Comparison of ENCODE assay signal across 17 cellular contexts in the genomic region with DNA sequence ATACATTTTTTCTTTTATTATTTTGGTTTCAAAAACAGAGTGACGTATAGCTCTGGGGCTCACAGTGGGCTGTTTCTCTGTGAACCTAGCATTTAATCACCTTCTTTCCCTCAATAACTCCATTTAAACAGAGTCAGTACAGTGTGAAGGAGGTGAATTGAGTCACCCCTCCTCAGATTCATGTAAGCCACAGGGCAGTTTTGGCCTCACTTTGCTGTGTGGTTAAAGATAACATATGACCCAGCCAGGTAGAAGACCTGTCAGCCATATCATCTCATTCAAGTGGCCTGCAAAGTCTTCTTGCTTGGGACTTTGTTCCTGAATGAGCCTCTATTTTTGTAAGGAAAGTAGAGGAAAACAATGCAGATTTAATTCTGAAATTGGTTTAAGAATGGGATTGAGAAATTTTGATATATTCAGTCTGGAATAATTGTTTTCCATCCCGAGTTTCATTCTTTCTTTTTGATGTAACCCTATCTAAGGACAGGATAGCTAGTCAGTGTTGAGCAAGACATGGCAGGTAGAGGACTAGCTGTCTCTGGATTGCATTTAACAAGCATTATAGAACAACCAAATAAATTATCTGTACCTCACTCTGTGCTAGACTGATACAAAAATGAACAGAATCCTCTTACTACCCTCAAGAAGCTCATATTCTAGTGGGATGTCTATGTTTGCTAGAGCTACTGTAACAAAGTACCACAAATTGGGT. TPM values are rescaled to one million over a fixed set of nuclear protein-coding genes. Genes with fewer than 3 reads are reported as not detected.
DNase-seq lines count a peak whose midpoint lies in the region; ATAC-seq, FAIRE-seq and TF ChIP-seq lines count a peak whose summit lies in the region.
"Had no signal": no experiment of that assay in that cellular context is flagged by ENCODE, and none has a peak within 500 bp of the region (broad histone marks: within the 10 kb centered on the region; RNA-seq: fewer than 3 reads in every experiment).

No MANE protein-coding gene starts in this region.

- 0 out of 2 replicates have a peak, but pooled peaks cover 3% of the 10 kb centered on the region for H3K36me3 Mint-ChIP-seq in WTC11

- no peak for ATAC-seq in WTC11
- no peak for ATAC-seq in HG02852 (IDR thresholded peaks at IDR 0.05; ENCODE audit: unreplicated experiment)
- ATAC-seq in GM19395 (IDR thresholded peaks at IDR 0.05; ENCODE audit: unreplicated experiment), result no peak
- ATAC-seq: SK-N-SH treated with all-trans-retinoic acid at 6 μM for 48 hours had no signal

- TF ChIP-seq POLR2A in GM12891 (IDR thresholded peaks at IDR 0.05; ENCODE audit: low read depth, low read length), result no peak

- peak overlapping the region; percentile 67 for H3K27ac Mint-ChIP-seq in WTC11

- no peak overlapping the region for H3K4me3 Mint-ChIP-seq in WTC11

- H3K4me1 Mint-ChIP-seq in WTC11, result peaks cover 91% of the 10 kb centered on the region

- H3K9me3 Mint-ChIP-seq in WTC11, result no peaks in the 10 kb centered on the region

- H3K27me3 Mint-ChIP-seq in WTC11 (ENCODE audit: low read depth), result no peaks in the 10 kb centered on the region

- POLR2A ChIA-PET in WTC11 (lab: Charles Lee), result interaction anchor here (0.7 kb wide), 1 partner anchor 71 kb away, joined by 3 read pairs; no protein-coding TSS in a partner anchor

- DNase-seq in GM12891 (ENCODE audit: insufficient read length, low spot score) (no peak), WTC11 (ENCODE audit: low spot score) (no peak), kidney tubule cell (ENCODE audit: low spot score) (peak; percentile 41), renal cortical epithelial cell (ENCODE audit: low read depth) (peak; percentile 31), NCI-H1436 treated with DMSO at 0.1 percent for 48 hours (lab: John Stamatoyannopoulos, UW) (no peak), HUDEP-2 (lab: John Stamatoyannopoulos, UW; ENCODE audit: unreplicated experiment in 76 of 76) (no peak)
- DNase-seq: COR-L47, GOT3, IMR-90, NCI-H187 treated with DMSO at 0.1 percent for 48 hours, NCI-H2171, NCI-H446, NCI-H69, SHP77 treated with DMSO at 0.1 percent for 48 hours had no signal

- TF ChIP-seq CTCF in WTC11 (IDR thresholded peaks at IDR 0.05), result no peak

- peak; percentile 69 for FAIRE-seq in GM12891 (lab: Jason Lieb, UNC)

- CTCF ChIA-PET in WTC11 (lab: Charles Lee), result interaction anchor here (1.1 kb wide), 1 partner anchor 13 kb away, joined by 3 read pairs; a partner anchor contains a TSS

TF ChIP-seq in GM12891, 5 proteins besides CTCF, POLR2A, EP300 and RAD21:
- TF ChIP-seq POU2F2 (IDR thresholded peaks at IDR 0.05; ENCODE audit: low read depth, low read length) (no peak), TAF1 (IDR thresholded peaks at IDR 0.05; ENCODE audit: low read depth, low read length) (no peak), POLR2AphosphoS5 (IDR thresholded peaks at IDR 0.05; ENCODE audit: low read depth, low read length) (no peak), PAX5 (IDR thresholded peaks at IDR 0.05; ENCODE audit: insufficient read depth, low read length, severe bottlenecking) (no peak), SPI1 (IDR thresholded peaks at IDR 0.05; ENCODE audit: low read depth, low read length) (no peak)

TF ChIP-seq in WTC11, 78 proteins besides CTCF, POLR2A, EP300 and RAD21:
- TF ChIP-seq CREM (CRISPR knock-in tag; IDR thresholded peaks at IDR 0.05) (no peak), JAZF1 (CRISPR knock-in tag; IDR thresholded peaks at IDR 0.05) (no peak), NR3C1 (CRISPR knock-in tag; conservative IDR thresholded peaks at IDR 0.05; ENCODE audit: low read depth) (no peak), ATF1 (CRISPR knock-in tag; IDR thresholded peaks at IDR 0.05) (no peak), GRHL2 (CRISPR knock-in tag; IDR thresholded peaks at IDR 0.05; ENCODE audit: insufficient replicate concordance, severe bottlenecking) (no peak), TP53 (CRISPR knock-in tag; IDR thresholded peaks at IDR 0.05) (no peak)
- TF ChIP-seq, protein P1, sequence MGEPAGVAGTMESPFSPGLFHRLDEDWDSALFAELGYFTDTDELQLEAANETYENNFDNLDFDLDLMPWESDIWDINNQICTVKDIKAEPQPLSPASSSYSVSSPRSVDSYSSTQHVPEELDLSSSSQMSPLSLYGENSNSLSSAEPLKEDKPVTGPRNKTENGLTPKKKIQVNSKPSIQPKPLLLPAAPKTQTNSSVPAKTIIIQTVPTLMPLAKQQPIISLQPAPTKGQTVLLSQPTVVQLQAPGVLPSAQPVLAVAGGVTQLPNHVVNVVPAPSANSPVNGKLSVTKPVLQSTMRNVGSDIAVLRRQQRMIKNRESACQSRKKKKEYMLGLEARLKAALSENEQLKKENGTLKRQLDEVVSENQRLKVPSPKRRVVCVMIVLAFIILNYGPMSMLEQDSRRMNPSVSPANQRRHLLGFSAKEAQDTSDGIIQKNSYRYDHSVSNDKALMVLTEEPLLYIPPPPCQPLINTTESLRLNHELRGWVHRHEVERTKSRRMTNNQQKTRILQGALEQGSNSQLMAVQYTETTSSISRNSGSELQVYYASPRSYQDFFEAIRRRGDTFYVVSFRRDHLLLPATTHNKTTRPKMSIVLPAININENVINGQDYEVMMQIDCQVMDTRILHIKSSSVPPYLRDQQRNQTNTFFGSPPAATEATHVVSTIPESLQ (CRISPR knock-in tag; IDR thresholded peaks at IDR 0.05), result no peak
- TF ChIP-seq, protein P2, sequence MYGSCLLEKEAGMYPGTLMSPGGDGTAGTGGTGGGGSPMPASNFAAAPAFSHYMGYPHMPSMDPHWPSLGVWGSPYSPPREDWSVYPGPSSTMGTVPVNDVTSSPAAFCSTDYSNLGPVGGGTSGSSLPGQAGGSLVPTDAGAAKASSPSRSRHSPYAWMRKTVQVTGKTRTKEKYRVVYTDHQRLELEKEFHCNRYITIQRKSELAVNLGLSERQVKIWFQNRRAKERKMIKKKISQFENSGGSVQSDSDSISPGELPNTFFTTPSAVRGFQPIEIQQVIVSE (CRISPR knock-in tag; IDR thresholded peaks at IDR 0.05; ENCODE audit: borderline replicate concordance), result no peak
TF ChIP-seq in WTC11: peak in this region for 0.

RNA-seq across cellular contexts. Expression of a gene that starts 13.1 kb away (rescaled TPM):
- polyA plus RNA-seq in GM12891 (2012; ENCODE audit: low read depth, missing spikeins), result 37.5 TPM
- 43.0 to 50.5 TPM (median 49.5 TPM) in 3 replicates for total RNA-seq in WTC11 (2021)
- 1.2 and 3.3 TPM in 2 replicates for total RNA-seq in renal cortical epithelial cell

Comparison
In these comparisons a context has a peak if more than half of its experiments do, and no peak if none do; other contexts are left out.
1. DNase-seq: peak in kidney tubule cell (single experiment) and renal cortical epithelial cell (single experiment); none in GM12891 (single experiment), WTC11 (single experiment), NCI-H1436 treated with DMSO at 0.1 percent for 48 hours (single experiment) and HUDEP-2 (0 of 76).
2. RNA of a gene that starts 13.1 kb away (total RNA-seq): 43.0 to 50.5 TPM in WTC11; 1.2 to 3.3 TPM in renal cortical epithelial cell; every median in the first group is over 10 times any median in the second.